In the genomic region with DNA sequence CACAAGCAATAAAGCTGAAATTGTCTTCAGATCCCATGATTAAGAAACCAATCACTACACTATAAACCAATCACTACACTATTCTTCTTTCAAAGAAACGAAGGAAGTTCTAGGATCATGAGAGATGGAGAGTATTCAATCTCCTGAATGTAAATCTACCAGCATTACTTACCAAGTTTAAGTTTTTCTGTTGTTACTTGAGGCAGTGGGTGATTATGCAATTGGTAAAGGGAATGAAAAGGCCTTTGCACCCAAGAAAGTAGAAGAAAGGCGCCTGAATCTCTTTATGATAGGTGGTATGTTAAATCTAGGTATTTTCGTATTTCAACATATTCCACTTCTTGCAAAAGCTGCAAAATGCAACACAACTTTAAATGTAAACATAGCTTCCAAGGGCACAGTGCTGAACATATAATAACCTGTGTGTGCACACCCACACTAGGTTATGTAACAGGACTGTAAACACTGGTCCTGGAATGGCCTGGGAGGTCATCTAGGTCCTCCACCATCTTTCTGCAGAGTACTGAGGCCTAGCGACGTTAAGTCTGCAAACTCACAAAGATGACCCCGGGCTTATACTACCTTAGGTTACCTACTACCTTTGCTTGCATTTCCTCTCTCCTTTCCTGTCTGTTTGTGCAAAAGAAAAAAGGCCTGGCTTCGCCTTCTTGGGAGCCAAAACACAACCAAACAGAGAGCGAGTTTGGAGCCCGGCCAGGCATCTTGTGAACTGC, we compare ENCODE assay signal across 1 cellular context.
TF ChIP-seq lines count a peak whose summit lies in the region.

No MANE protein-coding gene starts in this region.

TF ChIP-seq in K562, 482 proteins besides CTCF, POLR2A, EP300 and RAD21 (continued from another document and continues in another):
- TF ChIP-seq, protein P1, sequence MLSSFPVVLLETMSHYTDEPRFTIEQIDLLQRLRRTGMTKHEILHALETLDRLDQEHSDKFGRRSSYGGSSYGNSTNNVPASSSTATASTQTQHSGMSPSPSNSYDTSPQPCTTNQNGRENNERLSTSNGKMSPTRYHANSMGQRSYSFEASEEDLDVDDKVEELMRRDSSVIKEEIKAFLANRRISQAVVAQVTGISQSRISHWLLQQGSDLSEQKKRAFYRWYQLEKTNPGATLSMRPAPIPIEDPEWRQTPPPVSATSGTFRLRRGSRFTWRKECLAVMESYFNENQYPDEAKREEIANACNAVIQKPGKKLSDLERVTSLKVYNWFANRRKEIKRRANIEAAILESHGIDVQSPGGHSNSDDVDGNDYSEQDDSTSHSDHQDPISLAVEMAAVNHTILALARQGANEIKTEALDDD (IDR thresholded peaks at IDR 0.05), result peak; percentile 15; the same call in 1 of the 2 replicates
- TF ChIP-seq IFI16 (CRISPR knock-in tag; IDR thresholded peaks at IDR 0.05), result no peak
- TF ChIP-seq, protein P2, sequence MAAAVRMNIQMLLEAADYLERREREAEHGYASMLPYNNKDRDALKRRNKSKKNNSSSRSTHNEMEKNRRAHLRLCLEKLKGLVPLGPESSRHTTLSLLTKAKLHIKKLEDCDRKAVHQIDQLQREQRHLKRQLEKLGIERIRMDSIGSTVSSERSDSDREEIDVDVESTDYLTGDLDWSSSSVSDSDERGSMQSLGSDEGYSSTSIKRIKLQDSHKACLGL (CRISPR knock-in tag; IDR thresholded peaks at IDR 0.05; ENCODE audit: borderline replicate concordance, poor library complexity, severe bottlenecking), result no peak
- TF ChIP-seq, protein P3, sequence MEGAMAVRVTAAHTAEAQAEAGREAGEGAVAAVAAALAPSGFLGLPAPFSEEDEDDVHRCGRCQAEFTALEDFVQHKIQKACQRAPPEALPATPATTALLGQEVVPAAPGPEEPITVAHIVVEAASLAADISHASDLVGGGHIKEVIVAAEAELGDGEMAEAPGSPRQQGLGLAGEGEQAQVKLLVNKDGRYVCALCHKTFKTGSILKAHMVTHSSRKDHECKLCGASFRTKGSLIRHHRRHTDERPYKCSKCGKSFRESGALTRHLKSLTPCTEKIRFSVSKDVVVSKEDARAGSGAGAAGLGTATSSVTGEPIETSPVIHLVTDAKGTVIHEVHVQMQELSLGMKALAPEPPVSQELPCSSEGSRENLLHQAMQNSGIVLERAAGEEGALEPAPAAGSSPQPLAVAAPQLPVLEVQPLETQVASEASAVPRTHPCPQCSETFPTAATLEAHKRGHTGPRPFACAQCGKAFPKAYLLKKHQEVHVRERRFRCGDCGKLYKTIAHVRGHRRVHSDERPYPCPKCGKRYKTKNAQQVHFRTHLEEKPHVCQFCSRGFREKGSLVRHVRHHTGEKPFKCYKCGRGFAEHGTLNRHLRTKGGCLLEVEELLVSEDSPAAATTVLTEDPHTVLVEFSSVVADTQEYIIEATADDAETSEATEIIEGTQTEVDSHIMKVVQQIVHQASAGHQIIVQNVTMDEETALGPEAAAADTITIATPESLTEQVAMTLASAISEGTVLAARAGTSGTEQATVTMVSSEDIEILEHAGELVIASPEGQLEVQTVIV (CRISPR knock-in tag; IDR thresholded peaks at IDR 0.05; ENCODE audit: borderline replicate concordance), result no peak
- TF ChIP-seq, protein P4, sequence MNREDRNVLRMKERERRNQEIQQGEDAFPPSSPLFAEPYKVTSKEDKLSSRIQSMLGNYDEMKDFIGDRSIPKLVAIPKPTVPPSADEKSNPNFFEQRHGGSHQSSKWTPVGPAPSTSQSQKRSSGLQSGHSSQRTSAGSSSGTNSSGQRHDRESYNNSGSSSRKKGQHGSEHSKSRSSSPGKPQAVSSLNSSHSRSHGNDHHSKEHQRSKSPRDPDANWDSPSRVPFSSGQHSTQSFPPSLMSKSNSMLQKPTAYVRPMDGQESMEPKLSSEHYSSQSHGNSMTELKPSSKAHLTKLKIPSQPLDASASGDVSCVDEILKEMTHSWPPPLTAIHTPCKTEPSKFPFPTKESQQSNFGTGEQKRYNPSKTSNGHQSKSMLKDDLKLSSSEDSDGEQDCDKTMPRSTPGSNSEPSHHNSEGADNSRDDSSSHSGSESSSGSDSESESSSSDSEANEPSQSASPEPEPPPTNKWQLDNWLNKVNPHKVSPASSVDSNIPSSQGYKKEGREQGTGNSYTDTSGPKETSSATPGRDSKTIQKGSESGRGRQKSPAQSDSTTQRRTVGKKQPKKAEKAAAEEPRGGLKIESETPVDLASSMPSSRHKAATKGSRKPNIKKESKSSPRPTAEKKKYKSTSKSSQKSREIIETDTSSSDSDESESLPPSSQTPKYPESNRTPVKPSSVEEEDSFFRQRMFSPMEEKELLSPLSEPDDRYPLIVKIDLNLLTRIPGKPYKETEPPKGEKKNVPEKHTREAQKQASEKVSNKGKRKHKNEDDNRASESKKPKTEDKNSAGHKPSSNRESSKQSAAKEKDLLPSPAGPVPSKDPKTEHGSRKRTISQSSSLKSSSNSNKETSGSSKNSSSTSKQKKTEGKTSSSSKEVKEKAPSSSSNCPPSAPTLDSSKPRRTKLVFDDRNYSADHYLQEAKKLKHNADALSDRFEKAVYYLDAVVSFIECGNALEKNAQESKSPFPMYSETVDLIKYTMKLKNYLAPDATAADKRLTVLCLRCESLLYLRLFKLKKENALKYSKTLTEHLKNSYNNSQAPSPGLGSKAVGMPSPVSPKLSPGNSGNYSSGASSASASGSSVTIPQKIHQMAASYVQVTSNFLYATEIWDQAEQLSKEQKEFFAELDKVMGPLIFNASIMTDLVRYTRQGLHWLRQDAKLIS (CRISPR knock-in tag; IDR thresholded peaks at IDR 0.05), result peak; percentile 38; the same call in 1 of the 2 replicates
- TF ChIP-seq ZNF668 (CRISPR knock-in tag; IDR thresholded peaks at IDR 0.05), result peak; percentile 18; the same call in 1 of the 2 replicates
- no peak for TF ChIP-seq EZH2 (IDR thresholded peaks at IDR 0.05; ENCODE audit: borderline replicate concordance, low read depth, low read length)
- TF ChIP-seq ZNF780A (CRISPR knock-in tag; IDR thresholded peaks at IDR 0.05), result no peak
- TF ChIP-seq, protein P5, sequence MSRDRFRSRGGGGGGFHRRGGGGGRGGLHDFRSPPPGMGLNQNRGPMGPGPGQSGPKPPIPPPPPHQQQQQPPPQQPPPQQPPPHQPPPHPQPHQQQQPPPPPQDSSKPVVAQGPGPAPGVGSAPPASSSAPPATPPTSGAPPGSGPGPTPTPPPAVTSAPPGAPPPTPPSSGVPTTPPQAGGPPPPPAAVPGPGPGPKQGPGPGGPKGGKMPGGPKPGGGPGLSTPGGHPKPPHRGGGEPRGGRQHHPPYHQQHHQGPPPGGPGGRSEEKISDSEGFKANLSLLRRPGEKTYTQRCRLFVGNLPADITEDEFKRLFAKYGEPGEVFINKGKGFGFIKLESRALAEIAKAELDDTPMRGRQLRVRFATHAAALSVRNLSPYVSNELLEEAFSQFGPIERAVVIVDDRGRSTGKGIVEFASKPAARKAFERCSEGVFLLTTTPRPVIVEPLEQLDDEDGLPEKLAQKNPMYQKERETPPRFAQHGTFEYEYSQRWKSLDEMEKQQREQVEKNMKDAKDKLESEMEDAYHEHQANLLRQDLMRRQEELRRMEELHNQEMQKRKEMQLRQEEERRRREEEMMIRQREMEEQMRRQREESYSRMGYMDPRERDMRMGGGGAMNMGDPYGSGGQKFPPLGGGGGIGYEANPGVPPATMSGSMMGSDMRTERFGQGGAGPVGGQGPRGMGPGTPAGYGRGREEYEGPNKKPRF (IDR thresholded peaks at IDR 0.05; ENCODE audit: low read depth, low read length), result no peak
- TF ChIP-seq TRIM24 (IDR thresholded peaks at IDR 0.05), result 0 out of 4 replicates have a peak, but pooled peaks of 1 of the 2 experiments have one; percentile 7
- peak in 1 of 2 experiments; percentile 37; a peak in 1 of 4 replicates for TF ChIP-seq TBL1XR1 (IDR thresholded peaks at IDR 0.05; ENCODE audit: low read length in 2 of 2)
- TF ChIP-seq ZNF316 (IDR thresholded peaks at IDR 0.05), result no peak
- peak; percentile 16; the same call in 1 of the 2 replicates for TF ChIP-seq NR2C1 (IDR thresholded peaks at IDR 0.05)
- TF ChIP-seq NR2C1 (tag; IDR thresholded peaks at IDR 0.05), result no peak
- no peak; the same call in 1 of the 2 replicates for TF ChIP-seq JUND (IDR thresholded peaks at IDR 0.05; ENCODE audit: borderline replicate concordance, low read depth, low read length)
- TF ChIP-seq JUND (tag; IDR thresholded peaks at IDR 0.05; ENCODE audit: borderline replicate concordance, low read depth, low read length), result no peak; the same call in 2 of the 3 replicates
- no peak for TF ChIP-seq MAFG (tag; conservative IDR thresholded peaks at IDR 0.05)
- TF ChIP-seq TOE1 (IDR thresholded peaks at IDR 0.05; ENCODE audit: borderline replicate concordance), result 0 out of 2 replicates have a peak, but pooled peaks have one; percentile 17
- TF ChIP-seq TOE1 (CRISPR knock-in tag; IDR thresholded peaks at IDR 0.05; ENCODE audit: borderline replicate concordance, low read depth), result no peak
- TF ChIP-seq, protein P6, sequence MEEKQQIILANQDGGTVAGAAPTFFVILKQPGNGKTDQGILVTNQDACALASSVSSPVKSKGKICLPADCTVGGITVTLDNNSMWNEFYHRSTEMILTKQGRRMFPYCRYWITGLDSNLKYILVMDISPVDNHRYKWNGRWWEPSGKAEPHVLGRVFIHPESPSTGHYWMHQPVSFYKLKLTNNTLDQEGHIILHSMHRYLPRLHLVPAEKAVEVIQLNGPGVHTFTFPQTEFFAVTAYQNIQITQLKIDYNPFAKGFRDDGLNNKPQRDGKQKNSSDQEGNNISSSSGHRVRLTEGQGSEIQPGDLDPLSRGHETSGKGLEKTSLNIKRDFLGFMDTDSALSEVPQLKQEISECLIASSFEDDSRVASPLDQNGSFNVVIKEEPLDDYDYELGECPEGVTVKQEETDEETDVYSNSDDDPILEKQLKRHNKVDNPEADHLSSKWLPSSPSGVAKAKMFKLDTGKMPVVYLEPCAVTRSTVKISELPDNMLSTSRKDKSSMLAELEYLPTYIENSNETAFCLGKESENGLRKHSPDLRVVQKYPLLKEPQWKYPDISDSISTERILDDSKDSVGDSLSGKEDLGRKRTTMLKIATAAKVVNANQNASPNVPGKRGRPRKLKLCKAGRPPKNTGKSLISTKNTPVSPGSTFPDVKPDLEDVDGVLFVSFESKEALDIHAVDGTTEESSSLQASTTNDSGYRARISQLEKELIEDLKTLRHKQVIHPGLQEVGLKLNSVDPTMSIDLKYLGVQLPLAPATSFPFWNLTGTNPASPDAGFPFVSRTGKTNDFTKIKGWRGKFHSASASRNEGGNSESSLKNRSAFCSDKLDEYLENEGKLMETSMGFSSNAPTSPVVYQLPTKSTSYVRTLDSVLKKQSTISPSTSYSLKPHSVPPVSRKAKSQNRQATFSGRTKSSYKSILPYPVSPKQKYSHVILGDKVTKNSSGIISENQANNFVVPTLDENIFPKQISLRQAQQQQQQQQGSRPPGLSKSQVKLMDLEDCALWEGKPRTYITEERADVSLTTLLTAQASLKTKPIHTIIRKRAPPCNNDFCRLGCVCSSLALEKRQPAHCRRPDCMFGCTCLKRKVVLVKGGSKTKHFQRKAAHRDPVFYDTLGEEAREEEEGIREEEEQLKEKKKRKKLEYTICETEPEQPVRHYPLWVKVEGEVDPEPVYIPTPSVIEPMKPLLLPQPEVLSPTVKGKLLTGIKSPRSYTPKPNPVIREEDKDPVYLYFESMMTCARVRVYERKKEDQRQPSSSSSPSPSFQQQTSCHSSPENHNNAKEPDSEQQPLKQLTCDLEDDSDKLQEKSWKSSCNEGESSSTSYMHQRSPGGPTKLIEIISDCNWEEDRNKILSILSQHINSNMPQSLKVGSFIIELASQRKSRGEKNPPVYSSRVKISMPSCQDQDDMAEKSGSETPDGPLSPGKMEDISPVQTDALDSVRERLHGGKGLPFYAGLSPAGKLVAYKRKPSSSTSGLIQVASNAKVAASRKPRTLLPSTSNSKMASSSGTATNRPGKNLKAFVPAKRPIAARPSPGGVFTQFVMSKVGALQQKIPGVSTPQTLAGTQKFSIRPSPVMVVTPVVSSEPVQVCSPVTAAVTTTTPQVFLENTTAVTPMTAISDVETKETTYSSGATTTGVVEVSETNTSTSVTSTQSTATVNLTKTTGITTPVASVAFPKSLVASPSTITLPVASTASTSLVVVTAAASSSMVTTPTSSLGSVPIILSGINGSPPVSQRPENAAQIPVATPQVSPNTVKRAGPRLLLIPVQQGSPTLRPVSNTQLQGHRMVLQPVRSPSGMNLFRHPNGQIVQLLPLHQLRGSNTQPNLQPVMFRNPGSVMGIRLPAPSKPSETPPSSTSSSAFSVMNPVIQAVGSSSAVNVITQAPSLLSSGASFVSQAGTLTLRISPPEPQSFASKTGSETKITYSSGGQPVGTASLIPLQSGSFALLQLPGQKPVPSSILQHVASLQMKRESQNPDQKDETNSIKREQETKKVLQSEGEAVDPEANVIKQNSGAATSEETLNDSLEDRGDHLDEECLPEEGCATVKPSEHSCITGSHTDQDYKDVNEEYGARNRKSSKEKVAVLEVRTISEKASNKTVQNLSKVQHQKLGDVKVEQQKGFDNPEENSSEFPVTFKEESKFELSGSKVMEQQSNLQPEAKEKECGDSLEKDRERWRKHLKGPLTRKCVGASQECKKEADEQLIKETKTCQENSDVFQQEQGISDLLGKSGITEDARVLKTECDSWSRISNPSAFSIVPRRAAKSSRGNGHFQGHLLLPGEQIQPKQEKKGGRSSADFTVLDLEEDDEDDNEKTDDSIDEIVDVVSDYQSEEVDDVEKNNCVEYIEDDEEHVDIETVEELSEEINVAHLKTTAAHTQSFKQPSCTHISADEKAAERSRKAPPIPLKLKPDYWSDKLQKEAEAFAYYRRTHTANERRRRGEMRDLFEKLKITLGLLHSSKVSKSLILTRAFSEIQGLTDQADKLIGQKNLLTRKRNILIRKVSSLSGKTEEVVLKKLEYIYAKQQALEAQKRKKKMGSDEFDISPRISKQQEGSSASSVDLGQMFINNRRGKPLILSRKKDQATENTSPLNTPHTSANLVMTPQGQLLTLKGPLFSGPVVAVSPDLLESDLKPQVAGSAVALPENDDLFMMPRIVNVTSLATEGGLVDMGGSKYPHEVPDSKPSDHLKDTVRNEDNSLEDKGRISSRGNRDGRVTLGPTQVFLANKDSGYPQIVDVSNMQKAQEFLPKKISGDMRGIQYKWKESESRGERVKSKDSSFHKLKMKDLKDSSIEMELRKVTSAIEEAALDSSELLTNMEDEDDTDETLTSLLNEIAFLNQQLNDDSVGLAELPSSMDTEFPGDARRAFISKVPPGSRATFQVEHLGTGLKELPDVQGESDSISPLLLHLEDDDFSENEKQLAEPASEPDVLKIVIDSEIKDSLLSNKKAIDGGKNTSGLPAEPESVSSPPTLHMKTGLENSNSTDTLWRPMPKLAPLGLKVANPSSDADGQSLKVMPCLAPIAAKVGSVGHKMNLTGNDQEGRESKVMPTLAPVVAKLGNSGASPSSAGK (IDR thresholded peaks at IDR 0.05), result 0 out of 2 replicates have a peak, but pooled peaks have one; percentile 35
- TF ChIP-seq MYC (IDR thresholded peaks at IDR 0.05; ENCODE audit: low read depth, low read length), result no peak
- TF ChIP-seq MYC (CRISPR knock-in tag; IDR thresholded peaks at IDR 0.05; ENCODE audit: borderline replicate concordance, low read depth), result 0 out of 2 replicates have a peak, but pooled peaks have one; percentile 55
- TF ChIP-seq ELF2 (CRISPR knock-in tag; IDR thresholded peaks at IDR 0.05), result no peak
- TF ChIP-seq ZNF644 (tag; IDR thresholded peaks at IDR 0.05; ENCODE audit: low read depth), result 0 out of 2 replicates have a peak, but pooled peaks have one; percentile 51
